30 cellular contexts compared by ENCODE assay signal in genomic region chr6:142409794-142410193, GRCh38.
"Had no signal": no experiment of that assay in that cellular context is flagged by ENCODE, and none has a peak within 500 bp of the region (broad histone marks: within the 10 kb centered on the region; RNA-seq: fewer than 3 reads in every experiment).

No MANE protein-coding gene starts in this region.

- H3K9me3 Mint-ChIP-seq: activated CD4-positive, alpha-beta memory T cell treated with anti-CD3 and anti-CD28 coated beads for 36 hours; activated naive CD4-positive, alpha-beta T cell treated with anti-CD3 and anti-CD28 coated beads, Interleukin-2, amount 10 ng/mL, durations not matched to agents 7 days and 5 days; activated naive CD8-positive, alpha-beta T cell treated with anti-CD3 and anti-CD28 coated beads, Interleukin-2, amount 50 U/mL, for 24 hours; activated T-helper 1 cell treated with anti-CD3 and anti-CD28 coated beads, Interleukin-12 subunit alpha, Interleukin-12 subunit beta, Interleukin-2, Interleukin-4 antibody, amounts not matched to agents 30 ng/mL and 10 ng/mL and 1 ng/mL, durations not matched to agents 14 hours and 24 hours and 36 hours had no signal

- H3K27ac Mint-ChIP-seq: activated CD4-positive, alpha-beta memory T cell treated with anti-CD3 and anti-CD28 coated beads for 36 hours; activated naive CD4-positive, alpha-beta T cell treated with anti-CD3 and anti-CD28 coated beads, Interleukin-2, amount 10 ng/mL, durations not matched to agents 7 days and 5 days; activated naive CD8-positive, alpha-beta T cell; activated naive CD8-positive, alpha-beta T cell treated with anti-CD3 and anti-CD28 coated beads, Interleukin-2, amount 50 U/mL, for 24 hours; activated T-helper 1 cell treated with anti-CD3 and anti-CD28 coated beads, Interleukin-12 subunit alpha, Interleukin-12 subunit beta, Interleukin-2, Interleukin-4 antibody, amounts not matched to agents 30 ng/mL and 10 ng/mL and 1 ng/mL, durations not matched to agents 14 hours and 24 hours and 36 hours had no signal

- DNase-seq: activated CD4-positive, alpha-beta memory T cell treated with anti-CD3 and anti-CD28 coated beads for 36 hours; activated CD4-positive, alpha-beta T cell treated with anti-CD3 and anti-CD28 coated beads, Interleukin-2, amount 50 U/mL, for 1 hour; activated CD4-positive, CD25-positive, alpha-beta regulatory T cell; activated effector memory CD4-positive, alpha-beta T cell treated with Interleukin-2 at 50 U/mL for 16 hours; activated naive CD4-positive, alpha-beta T cell treated with anti-CD3 and anti-CD28 coated beads, Interleukin-2, amount 10 ng/mL, durations not matched to agents 7 days and 5 days; activated naive CD8-positive, alpha-beta T cell treated with anti-CD3 and anti-CD28 coated beads, Interleukin-2, amount 50 U/mL, for 24 hours; activated T-cell treated with anti-CD3 and anti-CD28 coated beads, Interleukin-2, amount 50 U/mL, for 1 hour; anterior cingulate cortex; brain microvascular endothelial cell; central memory CD4-positive, alpha-beta T cell; Karpas-422; KBM-7; NCI-H1105; NCI-H1417 treated with DMSO at 0.1 percent for 48 hours; NCI-H1694; NCI-H1930; NCI-H2081 treated with DMSO at 0.1 percent for 48 hours; NCI-H226; NCI-H446 treated with DMSO at 0.1 percent for 48 hours; NCI-H524; NCI-H69; SIG-M5; T1000; WERI-Rb-1 had no signal

- H3K36me3 ChIP-seq: brain microvascular endothelial cell, WERI-Rb-1 had no signal

- ATAC-seq: activated naive CD8-positive, alpha-beta T cell treated with anti-CD3 and anti-CD28 coated beads, Interleukin-2, amount 50 U/mL, for 24 hours; Right ventricle myocardium inferior had no signal

- H3K27ac ChIP-seq: brain microvascular endothelial cell, RWPE1, WERI-Rb-1 had no signal

- H3K36me3 Mint-ChIP-seq: activated CD4-positive, alpha-beta memory T cell treated with anti-CD3 and anti-CD28 coated beads for 36 hours; activated naive CD4-positive, alpha-beta T cell treated with anti-CD3 and anti-CD28 coated beads, Interleukin-2, amount 10 ng/mL, durations not matched to agents 7 days and 5 days; activated naive CD8-positive, alpha-beta T cell had no signal

- H3K4me3 Mint-ChIP-seq: activated CD4-positive, alpha-beta memory T cell treated with anti-CD3 and anti-CD28 coated beads for 36 hours; activated naive CD4-positive, alpha-beta T cell treated with anti-CD3 and anti-CD28 coated beads, Interleukin-2, amount 10 ng/mL, durations not matched to agents 7 days and 5 days; activated naive CD8-positive, alpha-beta T cell; activated naive CD8-positive, alpha-beta T cell treated with anti-CD3 and anti-CD28 coated beads, Interleukin-2, amount 50 U/mL, for 24 hours; activated T-helper 1 cell treated with anti-CD3 and anti-CD28 coated beads, Interleukin-12 subunit alpha, Interleukin-12 subunit beta, Interleukin-2, Interleukin-4 antibody, amounts not matched to agents 30 ng/mL and 10 ng/mL and 1 ng/mL, durations not matched to agents 14 hours and 24 hours and 36 hours had no signal

- FAIRE-seq: colon, RCC 7860 had no signal

- H3K27me3 Mint-ChIP-seq: activated naive CD8-positive, alpha-beta T cell treated with anti-CD3 and anti-CD28 coated beads, Interleukin-2, amount 50 U/mL, for 24 hours had no signal

- H3K27me3 ChIP-seq: brain microvascular endothelial cell had no signal
